21 cellular contexts compared by ENCODE assay signal in genomic region chr5:175556794-175557193, GRCh38.
DNase-seq lines count a peak whose midpoint lies in the region; ATAC-seq and TF ChIP-seq lines count a peak whose summit lies in the region.
"Had no signal": no experiment of that assay in that cellular context is flagged by ENCODE, and none has a peak within 500 bp of the region (broad histone marks: within the 10 kb centered on the region; RNA-seq: fewer than 3 reads in every experiment).

No MANE protein-coding gene starts in this region.

- peaks cover 7% of the 10 kb centered on the region for H3K27me3 Mint-ChIP-seq in CD4-positive, CD25-positive, alpha-beta regulatory T cell
- H3K27me3 Mint-ChIP-seq in HFFc6 (ENCODE audit: insufficient read depth): peaks cover 6% of the 10 kb centered on the region
- no peaks in the 10 kb centered on the region for H3K27me3 Mint-ChIP-seq in endodermal cell (ENCODE audit: insufficient read depth)
- H3K27me3 Mint-ChIP-seq in nephron progenitor cell (ENCODE audit: low read depth, poor library complexity): peaks cover 8% of the 10 kb centered on the region

- H3K9me3 ChIP-seq in CD4-positive, CD25-positive, alpha-beta regulatory T cell (ENCODE audit: control insufficient read depth in 2 of 2, low read length in 2 of 2): no peaks in the 10 kb centered on the region
- no peaks in the 10 kb centered on the region for H3K9me3 ChIP-seq in endodermal cell (ENCODE audit: control insufficient read depth, low read length)
- H3K9me3 ChIP-seq: SJCRH30 had no signal

- no peak for ATAC-seq in CD4-positive, CD25-positive, alpha-beta regulatory T cell (ENCODE audit: low read depth in 2 of 2)
- ATAC-seq: Panc1, T-cell had no signal

- no peaks in the 10 kb centered on the region for H3K36me3 ChIP-seq in CD4-positive, CD25-positive, alpha-beta regulatory T cell (ENCODE audit: control insufficient read depth, insufficient read depth, low read length)
- no peaks in the 10 kb centered on the region for H3K36me3 ChIP-seq in endodermal cell (ENCODE audit: control insufficient read depth, insufficient read depth, low read length)
- H3K36me3 ChIP-seq: HAP-1, SJCRH30 had no signal

- 56 to 68% methylated on average over 4 of the region's 4 CpGs for WGBS in endodermal cell (ENCODE audit: insufficient coverage in 1 of 2, insufficient read length in 1 of 2), 2 experiments

- no peaks in the 10 kb centered on the region for H3K9me3 Mint-ChIP-seq in CD4-positive, CD25-positive, alpha-beta regulatory T cell
- H3K9me3 Mint-ChIP-seq in HFFc6 (peaks cover 5% of the 10 kb centered on the region; the same call in 1 of the 2 replicates), endodermal cell (no peaks in the 10 kb centered on the region), nephron progenitor cell (peaks cover 28% of the 10 kb centered on the region)
- H3K9me3 Mint-ChIP-seq: IgD-negative memory B cell, T-cell had no signal

- H3K4me1 ChIP-seq in CD4-positive, CD25-positive, alpha-beta regulatory T cell (ENCODE audit: control insufficient read depth, insufficient read depth, low read length, poor library complexity, severe bottlenecking): no peaks in the 10 kb centered on the region
- H3K4me1 ChIP-seq in endodermal cell (ENCODE audit: control insufficient read depth, insufficient read depth, low read length): no peaks in the 10 kb centered on the region
- H3K4me1 ChIP-seq: A549, HAP-1, SJCRH30 had no signal

- no peak overlapping the region for H3K27ac ChIP-seq in CD4-positive, CD25-positive, alpha-beta regulatory T cell (ENCODE audit: insufficient read depth, low read length, poor library complexity, severe bottlenecking)
- no peak overlapping the region for H3K27ac ChIP-seq in endodermal cell (ENCODE audit: low read depth, low read length)
- H3K27ac ChIP-seq: A549, SJCRH30 had no signal

- no peak overlapping the region for H3K4me3 Mint-ChIP-seq in CD4-positive, CD25-positive, alpha-beta regulatory T cell
- peak overlapping the region; percentile 4; the same call in 1 of the 2 replicates for H3K4me3 Mint-ChIP-seq in HFFc6
- no peak overlapping the region for H3K4me3 Mint-ChIP-seq in endodermal cell
- peak overlapping the region; percentile 44 for H3K4me3 Mint-ChIP-seq in nephron progenitor cell
- H3K4me3 Mint-ChIP-seq: B cell, CD14-positive monocyte, IgD-negative memory B cell, T-cell had no signal

- DNase-seq in CD4-positive, CD25-positive, alpha-beta regulatory T cell: no peak
- DNase-seq in HFFc6 (no peak), endodermal cell (peak; percentile 67), nephron progenitor cell (peak; percentile 18), NCI-H2227 (lab: John Stamatoyannopoulos, UW; ENCODE audit: unreplicated experiment) (no peak), NCI-H187 (lab: John Stamatoyannopoulos, UW) (no peak), iPS-NIHi7 (ENCODE audit: extremely low spot score) (no peak)
- DNase-seq: NCI-H1694; NCI-H2107; NCI-H2227 treated with DMSO at 0.1 percent for 48 hours; NCI-H510A treated with DMSO at 0.1 percent for 48 hours; NCI-H748 treated with DMSO at 0.1 percent for 48 hours; NK-92 treated with Interleukin-12 subunit alpha and Interleukin-12 subunit beta, amount 100 ng/mL, for 24 hours; SJCRH30; T-cell had no signal

- H3K4me1 Mint-ChIP-seq in CD4-positive, CD25-positive, alpha-beta regulatory T cell: peaks cover 0 to 3% (median 0%) of the 10 kb centered on the region in 4 donors
- H3K4me1 Mint-ChIP-seq in HFFc6 (ENCODE audit: low read depth) (peaks cover 8% of the 10 kb centered on the region; the same call in 1 of the 2 replicates), endodermal cell (peaks cover 11% of the 10 kb centered on the region), nephron progenitor cell (peaks cover 44% of the 10 kb centered on the region)
- H3K4me1 Mint-ChIP-seq: B cell, IgD-negative memory B cell had no signal

- no peak for TF ChIP-seq CTCF in HFFc6 (IDR thresholded peaks at IDR 0.05)
- no peak for TF ChIP-seq CTCF in endodermal cell (conservative IDR thresholded peaks at IDR 0.05)
- no peak for TF ChIP-seq CTCF in nephron progenitor cell (IDR thresholded peaks at IDR 0.05)

- H3K27ac Mint-ChIP-seq in CD4-positive, CD25-positive, alpha-beta regulatory T cell: peak overlapping the region in 2 of 3 donors; percentile 22 to 43
- H3K27ac Mint-ChIP-seq in HFFc6 (no peak overlapping the region), endodermal cell (no peak overlapping the region), nephron progenitor cell (peak overlapping the region; percentile 16)
- H3K27ac Mint-ChIP-seq: B cell had no signal

- no peak overlapping the region for H3K4me3 ChIP-seq in CD4-positive, CD25-positive, alpha-beta regulatory T cell (ENCODE audit: low read depth, low read length)
- no peak overlapping the region for H3K4me3 ChIP-seq in endodermal cell (ENCODE audit: low read length)
- H3K4me3 ChIP-seq: A549, HAP-1, SJCRH30 had no signal

- no peak overlapping the region for H3K9ac ChIP-seq in endodermal cell (ENCODE audit: extremely low read depth, low read length, poor library complexity, severe bottlenecking)

- peaks cover 2% of the 10 kb centered on the region for H3K27me3 ChIP-seq in CD4-positive, CD25-positive, alpha-beta regulatory T cell (ENCODE audit: control insufficient read depth, insufficient read depth, low read length)
- H3K27me3 ChIP-seq in endodermal cell (ENCODE audit: control insufficient read depth, insufficient read depth, low read length, poor library complexity, severe bottlenecking): no peaks in the 10 kb centered on the region
- H3K27me3 ChIP-seq: SJCRH30 had no signal

- no peaks in the 10 kb centered on the region for H3K36me3 Mint-ChIP-seq in CD4-positive, CD25-positive, alpha-beta regulatory T cell
- H3K36me3 Mint-ChIP-seq in HFFc6 (ENCODE audit: low read depth) (no peaks in the 10 kb centered on the region), endodermal cell (ENCODE audit: low read depth) (no peaks in the 10 kb centered on the region), nephron progenitor cell (ENCODE audit: low read depth) (peaks cover 11% of the 10 kb centered on the region)
- H3K36me3 Mint-ChIP-seq: CD14-positive monocyte, IgD-negative memory B cell, T-cell had no signal

Comparison
In these comparisons a context has a peak if more than half of its experiments do, and no peak if none do; other contexts are left out.
1. DNase-seq: peak in endodermal cell (single experiment) and nephron progenitor cell (single experiment); none in CD4-positive, CD25-positive, alpha-beta regulatory T cell (0 of 3), HFFc6 (single experiment), NCI-H2227 (single experiment), NCI-H187 (0 of 2) and iPS-NIHi7 (single experiment).
2. H3K27ac Mint-ChIP-seq: peak in CD4-positive, CD25-positive, alpha-beta regulatory T cell (2 of 3) and nephron progenitor cell (single experiment); none in HFFc6 (single experiment) and endodermal cell (single experiment).
3. H3K4me3 Mint-ChIP-seq: peak in HFFc6 (single experiment) and nephron progenitor cell (single experiment); none in CD4-positive, CD25-positive, alpha-beta regulatory T cell (0 of 4) and endodermal cell (single experiment).